ENCODE assay signal across 8 cellular contexts in genomic region chr20:44959896-44960852, GRCh38. TPM values are rescaled to one million over a fixed set of nuclear protein-coding genes. Genes with fewer than 3 reads are reported as not detected.
DNase-seq lines count a peak whose midpoint lies in the region; TF ChIP-seq lines count a peak whose summit lies in the region.

TSS of gene TOMM34 (minus strand) at chr20:44960397. CDS start at chr20:44960333, 64 bp downstream.

- peak within 1 kb of the TSS; percentile 58 for H3K23ac ChIP-seq in neuronal stem cell (ENCODE audit: low read depth, low read length, poor library complexity)

- H3K9me3 Mint-ChIP-seq in HFFc6: no peaks in the 10 kb centered on the region
- peaks cover 2% of the 10 kb centered on the region for H3K9me3 Mint-ChIP-seq in activated naive CD4-positive, alpha-beta T cell treated with anti-CD3 and anti-CD28 coated beads for 36 hours

- H3K4me3 ChIP-seq in NB4 (ENCODE audit: low read depth, low read length) (peak within 1 kb of the TSS; percentile 80), neuronal stem cell (ENCODE audit: low read length in 2 of 2) (peak within 1 kb of the TSS; percentile 82 to 93), subcutaneous abdominal adipose tissue (ENCODE audit: low read depth in 1 of 5, low read length in 5 of 5) (peak within 1 kb of the TSS; percentile 74 to 82 (median 80))

- peaks cover 23% of the 10 kb centered on the region for H3K36me3 Mint-ChIP-seq in HFFc6 (ENCODE audit: low read depth)
- peaks cover 31% of the 10 kb centered on the region for H3K36me3 Mint-ChIP-seq in activated naive CD4-positive, alpha-beta T cell treated with anti-CD3 and anti-CD28 coated beads for 36 hours (ENCODE audit: low read depth)

- H2BK15ac ChIP-seq in neuronal stem cell (ENCODE audit: low read length): no peak within 1 kb of the TSS

- peak within 1 kb of the TSS; percentile 90 for H3K27ac Mint-ChIP-seq in HFFc6
- peak within 1 kb of the TSS; percentile 97 for H3K27ac Mint-ChIP-seq in activated naive CD4-positive, alpha-beta T cell treated with anti-CD3 and anti-CD28 coated beads for 36 hours

- no peak within 1 kb of the TSS for H4K91ac ChIP-seq in neuronal stem cell (ENCODE audit: low read depth, low read length, poor library complexity)

- H3K27me3 ChIP-seq in neuronal stem cell (ENCODE audit: control insufficient read depth in 3 of 3, insufficient read depth in 3 of 3, low read depth in 1 of 3, low read length in 3 of 3): no peaks in the 10 kb centered on the region
- no peaks in the 10 kb centered on the region for H3K27me3 ChIP-seq in subcutaneous abdominal adipose tissue (ENCODE audit: control insufficient read depth in 5 of 5, insufficient read depth in 4 of 5, low read length in 5 of 5)

- no peaks in the 10 kb centered on the region for H3K9me3 ChIP-seq in neuronal stem cell (replicated peaks in 1 of 2; ENCODE audit: control insufficient read depth in 2 of 2, insufficient read depth in 1 of 2, low read depth in 1 of 2, low read length in 2 of 2)
- H3K9me3 ChIP-seq in subcutaneous abdominal adipose tissue (ENCODE audit: control insufficient read depth in 5 of 5, low read length in 5 of 5): no peaks in the 10 kb centered on the region

- peak within 1 kb of the TSS; percentile 90 for H2AFZ ChIP-seq in neuronal stem cell (ENCODE audit: low read length)

- TF ChIP-seq POLR2A in NB4 (IDR thresholded peaks at IDR 0.05; ENCODE audit: extremely low read depth, insufficient read length): peak; percentile 88

- no peaks in the 10 kb centered on the region for H3K27me3 Mint-ChIP-seq in HFFc6 (ENCODE audit: insufficient read depth)
- H3K27me3 Mint-ChIP-seq in activated naive CD4-positive, alpha-beta T cell treated with anti-CD3 and anti-CD28 coated beads for 36 hours (ENCODE audit: low read depth): no peaks in the 10 kb centered on the region

- H3K9ac ChIP-seq in neuronal stem cell (ENCODE audit: low read depth, low read length, poor library complexity): peak within 1 kb of the TSS; percentile 75
- H3K9ac ChIP-seq in subcutaneous abdominal adipose tissue (ENCODE audit: low read length in 5 of 5): peak within 1 kb of the TSS; percentile 11 to 83 (median 79)

- peak within 1 kb of the TSS; percentile 94 for H3K18ac ChIP-seq in neuronal stem cell (ENCODE audit: low read length)

- H2BK12ac ChIP-seq in neuronal stem cell (ENCODE audit: low read length): no peak within 1 kb of the TSS

- peak within 1 kb of the TSS; percentile 28 for H2AK5ac ChIP-seq in neuronal stem cell (ENCODE audit: low read depth, low read length)

- H2BK5ac ChIP-seq in neuronal stem cell (ENCODE audit: low read length): peak within 1 kb of the TSS; percentile 2

- H3K4me1 Mint-ChIP-seq in HFFc6 (ENCODE audit: low read depth): peaks cover 54% of the 10 kb centered on the region
- peaks cover 63% of the 10 kb centered on the region for H3K4me1 Mint-ChIP-seq in activated naive CD4-positive, alpha-beta T cell treated with anti-CD3 and anti-CD28 coated beads for 36 hours (ENCODE audit: low read depth)

- peak within 1 kb of the TSS; percentile 93 for H3K4me3 Mint-ChIP-seq in HFFc6
- H3K4me3 Mint-ChIP-seq in activated naive CD4-positive, alpha-beta T cell treated with anti-CD3 and anti-CD28 coated beads for 36 hours: peak within 1 kb of the TSS; percentile 93

- H3K27ac ChIP-seq in neuronal stem cell (replicated peaks; ENCODE audit: low read length) (peak within 1 kb of the TSS; percentile 65), subcutaneous abdominal adipose tissue (ENCODE audit: low read depth, low read length) (peak within 1 kb of the TSS; percentile 48)

- DNase-seq in GM04504 (ENCODE audit: low read depth) (peak; percentile 73), HFFc6 (peak; percentile 86), NB4 (ENCODE audit: low read depth) (peak; percentile 97), SK-N-DZ (ENCODE audit: low spot score) (peak; percentile 95), foreskin melanocyte (peak; percentile 75), neuronal stem cell (ENCODE audit: low spot score) (peak; percentile 89)
- DNase-seq in activated naive CD4-positive, alpha-beta T cell treated with anti-CD3 and anti-CD28 coated beads for 36 hours: peak; percentile 96

- no CpG with 5 or more reads among the region's 66 CpGs for WGBS in neuronal stem cell (ENCODE audit: extremely low coverage in 2 of 2, insufficient read length in 2 of 2, insufficient replicate concordance in 1 of 2), 2 donors

- H3K79me1 ChIP-seq in neuronal stem cell (ENCODE audit: low read depth, low read length): peaks cover 3% of the 10 kb centered on the region

- H3K4me1 ChIP-seq in neuronal stem cell (ENCODE audit: control insufficient read depth in 2 of 2, insufficient read depth in 1 of 2, low read depth in 1 of 2, low read length in 2 of 2) (peaks cover 6 to 10% of the 10 kb centered on the region in 2 donors), subcutaneous abdominal adipose tissue (ENCODE audit: control insufficient read depth in 5 of 5, insufficient read depth in 5 of 5, low read length in 5 of 5) (peaks cover 2 to 21% (median 18%) of the 10 kb centered on the region in 5 donors)

- H3K14ac ChIP-seq in neuronal stem cell (ENCODE audit: low read length): no peak within 1 kb of the TSS

- H4K8ac ChIP-seq in neuronal stem cell (ENCODE audit: low read depth, low read length): no peak within 1 kb of the TSS

- H3K36me3 ChIP-seq in neuronal stem cell (replicated peaks in 1 of 2; ENCODE audit: control insufficient read depth in 2 of 2, insufficient read depth in 2 of 2, low read length in 2 of 2) (peaks cover 11 to 30% of the 10 kb centered on the region in 2 donors), subcutaneous abdominal adipose tissue (ENCODE audit: control insufficient read depth in 5 of 5, insufficient read depth in 5 of 5, low read length in 5 of 5) (peaks cover 0 to 13% (median 12%) of the 10 kb centered on the region in 5 donors)

- no peak within 1 kb of the TSS for H3K4ac ChIP-seq in neuronal stem cell (ENCODE audit: low read length)

- intact Hi-C loops in activated naive CD4-positive, alpha-beta T cell treated with anti-CD3 and anti-CD28 coated beads for 36 hours (cut with micrococcal nuclease): loop anchor here (1.0 to 10.0 kb wide), 7 partner anchors 11 to 745 kb away; partner anchors contain the start of genes OSER1 and PABPC1L

- H3K4me2 ChIP-seq in neuronal stem cell (ENCODE audit: insufficient read depth, low read length, poor library complexity, severe bottlenecking): peak within 1 kb of the TSS; percentile 75

- TF ChIP-seq CTCF in HFFc6 (IDR thresholded peaks at IDR 0.05) (no peak), NB4 (IDR thresholded peaks at IDR 0.05; ENCODE audit: low read depth, low read length) (no peak)

- CTCF ChIA-PET in activated naive CD4-positive, alpha-beta T cell treated with anti-CD3 and anti-CD28 coated beads for 36 hours (lab: Charles Lee): interaction anchor here (0.6 to 1.6 kb wide), 8 partner anchors 8 to 138 kb away, joined by 3 to 4 read pairs (median 4); no protein-coding TSS in a partner anchor

- H2BK120ac ChIP-seq in neuronal stem cell (ENCODE audit: low read depth, low read length): no peak within 1 kb of the TSS

RNA-seq across cellular contexts. Expression of gene TOMM34, which starts in this region (rescaled TPM):
- 10 to 100 TPM; 88.5 to 96.5 (median 93.0) TPM for total RNA-seq in HFFc6 (2021; fragmentation: NEBNext Ultra II Directional; extraction: Animal tissue kit (Norgen Biotek cat#: 25700))
- 77.3 and 88.2 TPM in 2 replicates for polyA plus RNA-seq in SK-N-DZ (2014; cell fraction: cytosol; rRNA removed)
- 42.9 and 44.3 TPM in 2 replicates for polyA plus RNA-seq in SK-N-DZ (2014; cell fraction: nucleus; rRNA removed)
- total RNA-seq in activated naive CD4-positive, alpha-beta T cell treated with anti-CD3 and anti-CD28 coated beads for 36 hours: 10 to 100 TPM; 44.0 to 45.9 TPM
- 35.5 TPM for polyA plus RNA-seq in neuronal stem cell (2013, experiment 1 of 2)
- polyA plus RNA-seq in neuronal stem cell (2013, experiment 2 of 2): 35.4 TPM

Comparison
In these comparisons a context has a peak if more than half of its experiments do, and no peak if none do; other contexts are left out.
1. Peak in every context shown above with its lines: DNase-seq, H3K4me3 ChIP-seq and H3K27ac ChIP-seq.